ENCODE assay signal across 2 cellular contexts in genomic region chr3:53837331-53837730, GRCh38.
TF ChIP-seq lines count a peak whose summit lies in the region.

No MANE protein-coding gene starts in this region.

TF ChIP-seq in HepG2, 621 proteins besides CTCF, POLR2A, EP300 and RAD21:
- peak; percentile 74 for TF ChIP-seq AGO2 (optimal IDR thresholded peaks at IDR 0.05; ENCODE audit: low read depth, low read length)
- no peak for TF ChIP-seq PRDM15 (CRISPR knock-in tag; IDR thresholded peaks at IDR 0.05)
- TF ChIP-seq HNRNPL (IDR thresholded peaks at IDR 0.05; ENCODE audit: low read depth, low read length): 0 out of 2 replicates have a peak, but pooled peaks have one; percentile 55
- TF ChIP-seq NRL (CRISPR knock-in tag; IDR thresholded peaks at IDR 0.05; ENCODE audit: borderline replicate concordance): 0 out of 2 replicates have a peak, but pooled peaks have one; percentile 12
TF ChIP-seq in HepG2: peak in this region for 3.

TF ChIP-seq in WTC11, 78 proteins besides CTCF, POLR2A, EP300 and RAD21:
- TF ChIP-seq RORB (CRISPR knock-in tag; IDR thresholded peaks at IDR 0.05) (no peak), PRDM15 (CRISPR knock-in tag; IDR thresholded peaks at IDR 0.05) (peak; percentile 43; the same call in 1 of the 2 replicates)
